In genomic region chr12:120475643-120476042, GRCh38 we compare ENCODE assay signal across 31 cellular contexts.
"Had no signal": no experiment of that assay in that cellular context is flagged by ENCODE, and none has a peak within 500 bp of the region (broad histone marks: within the 10 kb centered on the region; RNA-seq: fewer than 3 reads in every experiment).

No MANE protein-coding gene starts in this region.

- H3K27me3 ChIP-seq: colonic mucosa, gastrocnemius medialis, hepatocyte, neutrophil, uterus had no signal

- H3K4me1 ChIP-seq: colonic mucosa had no signal

- ATAC-seq: activated naive CD4-positive, alpha-beta T cell treated with anti-CD3 and anti-CD28 coated beads, Interleukin-2, amount 50 U/mL, for 72 hours; gastrocnemius medialis; left colon; sciatic nerve; stimulated activated effector memory CD8-positive, alpha-beta T cell treated with anti-CD3 and anti-CD28 coated beads, Interleukin-12 subunit alpha, Interleukin-12 subunit beta, amount 100 ng/mL, for 72 hours; WTC11 had no signal

- FAIRE-seq: bronchial epithelial cell, endometrium, keratinocyte had no signal

- H3K27ac ChIP-seq: colonic mucosa, gastrocnemius medialis, hepatocyte, neutrophil, thoracic aorta had no signal

- H3K9me3 Mint-ChIP-seq: activated CD4-positive, alpha-beta memory T cell treated with anti-CD3 and anti-CD28 coated beads, Interleukin-2, amount 10 ng/mL, durations not matched to agents 7 days and 5 days; activated CD4-positive, alpha-beta T cell treated with anti-CD3 and anti-CD28 coated beads, Interleukin-2, amount 10 ng/mL, durations not matched to agents 7 days and 5 days; activated naive CD4-positive, alpha-beta T cell treated with anti-CD3 and anti-CD28 coated beads, Interleukin-2, amount 50 U/mL, for 72 hours; activated T-cell treated with anti-CD3 and anti-CD28 coated beads, Interleukin-2, amount 50 U/mL, for 24 hours; central memory CD8-positive, alpha-beta T cell; memory B cell; nephron progenitor cell; stimulated activated effector memory CD8-positive, alpha-beta T cell treated with anti-CD3 and anti-CD28 coated beads, Interleukin-12 subunit alpha, Interleukin-12 subunit beta, amount 100 ng/mL, for 72 hours; stimulated activated naive CD8-positive, alpha-beta T cell treated with anti-CD3 and anti-CD28 coated beads, Interleukin-15, Interleukin-2, amounts not matched to agents 100 ng/mL and 50 ng/mL, for 24 hours; WTC11 had no signal

- H3K4me3 ChIP-seq: colonic mucosa, gastrocnemius medialis, hepatocyte, skin epidermis, thoracic aorta, uterus had no signal

- H3K9me3 ChIP-seq: colonic mucosa, gastrocnemius medialis, neutrophil, thoracic aorta, uterus had no signal

- H3K36me3 Mint-ChIP-seq: activated naive CD4-positive, alpha-beta T cell treated with anti-CD3 and anti-CD28 coated beads, Interleukin-2, amount 50 U/mL, for 72 hours; memory B cell; stimulated activated effector memory CD8-positive, alpha-beta T cell treated with anti-CD3 and anti-CD28 coated beads, Interleukin-12 subunit alpha, Interleukin-12 subunit beta, amount 100 ng/mL, for 72 hours; WTC11 had no signal

- DNase-seq: activated CD4-positive, alpha-beta memory T cell treated with anti-CD3 and anti-CD28 coated beads, Interleukin-2, amount 10 ng/mL, durations not matched to agents 7 days and 5 days; activated CD4-positive, alpha-beta T cell treated with anti-CD3 and anti-CD28 coated beads for 1 hour; activated CD4-positive, alpha-beta T cell treated with anti-CD3 and anti-CD28 coated beads, Interleukin-2, amount 10 ng/mL, durations not matched to agents 7 days and 5 days; activated CD8-positive, alpha-beta memory T cell treated with anti-CD3 and anti-CD28 coated beads, Interleukin-2, amount 50 U/mL, for 48 hours; activated gamma-delta T cell treated with Interleukin-2 at 50 U/mL for 16 hours; activated T-cell treated with anti-CD3 and anti-CD28 coated beads, Interleukin-2, amount 50 U/mL, for 24 hours; colonic mucosa; effector CD8-positive, alpha-beta T cell; gastrocnemius medialis; left colon; retina; stimulated activated CD4-positive, alpha-beta T cell treated with anti-CD3 and anti-CD28 coated beads, Interleukin-4, amount 100 ng/mL, for 24 hours; T-helper 2 cell; trophoblast cell; uterus had no signal

- H3K4me2 ChIP-seq: hepatocyte had no signal

- H3K27ac Mint-ChIP-seq: activated CD4-positive, alpha-beta memory T cell treated with anti-CD3 and anti-CD28 coated beads, Interleukin-2, amount 10 ng/mL, durations not matched to agents 7 days and 5 days; activated CD4-positive, alpha-beta T cell treated with anti-CD3 and anti-CD28 coated beads, Interleukin-2, amount 10 ng/mL, durations not matched to agents 7 days and 5 days; activated naive CD4-positive, alpha-beta T cell treated with anti-CD3 and anti-CD28 coated beads, Interleukin-2, amount 50 U/mL, for 72 hours; activated T-cell treated with anti-CD3 and anti-CD28 coated beads, Interleukin-2, amount 50 U/mL, for 24 hours; memory B cell; progenitor cell of endocrine pancreas; stimulated activated effector memory CD8-positive, alpha-beta T cell treated with anti-CD3 and anti-CD28 coated beads, Interleukin-12 subunit alpha, Interleukin-12 subunit beta, amount 100 ng/mL, for 72 hours; stimulated activated naive CD8-positive, alpha-beta T cell treated with anti-CD3 and anti-CD28 coated beads, Interleukin-15, Interleukin-2, amounts not matched to agents 100 ng/mL and 50 ng/mL, for 24 hours had no signal

- H3K36me3 ChIP-seq: colonic mucosa, gastrocnemius medialis, neutrophil, thoracic aorta, uterus had no signal

- H3K4me3 Mint-ChIP-seq: activated CD4-positive, alpha-beta memory T cell treated with anti-CD3 and anti-CD28 coated beads, Interleukin-2, amount 10 ng/mL, durations not matched to agents 7 days and 5 days; activated CD4-positive, alpha-beta T cell treated with anti-CD3 and anti-CD28 coated beads, Interleukin-2, amount 10 ng/mL, durations not matched to agents 7 days and 5 days; activated T-cell treated with anti-CD3 and anti-CD28 coated beads, Interleukin-2, amount 50 U/mL, for 24 hours; memory B cell; nephron progenitor cell; stimulated activated effector memory CD8-positive, alpha-beta T cell treated with anti-CD3 and anti-CD28 coated beads, Interleukin-12 subunit alpha, Interleukin-12 subunit beta, amount 100 ng/mL, for 72 hours; stimulated activated naive CD8-positive, alpha-beta T cell treated with anti-CD3 and anti-CD28 coated beads, Interleukin-15, Interleukin-2, amounts not matched to agents 100 ng/mL and 50 ng/mL, for 24 hours; WTC11 had no signal

- H3K27me3 Mint-ChIP-seq: activated T-cell treated with anti-CD3 and anti-CD28 coated beads, Interleukin-2, amount 50 U/mL, for 24 hours; central memory CD8-positive, alpha-beta T cell; memory B cell; progenitor cell of endocrine pancreas; stimulated activated naive CD8-positive, alpha-beta T cell treated with anti-CD3 and anti-CD28 coated beads, Interleukin-15, Interleukin-2, amounts not matched to agents 100 ng/mL and 50 ng/mL, for 24 hours had no signal

- H2AFZ ChIP-seq: hepatocyte had no signal

- H3K4me1 Mint-ChIP-seq: memory B cell had no signal
